In the genomic region with DNA sequence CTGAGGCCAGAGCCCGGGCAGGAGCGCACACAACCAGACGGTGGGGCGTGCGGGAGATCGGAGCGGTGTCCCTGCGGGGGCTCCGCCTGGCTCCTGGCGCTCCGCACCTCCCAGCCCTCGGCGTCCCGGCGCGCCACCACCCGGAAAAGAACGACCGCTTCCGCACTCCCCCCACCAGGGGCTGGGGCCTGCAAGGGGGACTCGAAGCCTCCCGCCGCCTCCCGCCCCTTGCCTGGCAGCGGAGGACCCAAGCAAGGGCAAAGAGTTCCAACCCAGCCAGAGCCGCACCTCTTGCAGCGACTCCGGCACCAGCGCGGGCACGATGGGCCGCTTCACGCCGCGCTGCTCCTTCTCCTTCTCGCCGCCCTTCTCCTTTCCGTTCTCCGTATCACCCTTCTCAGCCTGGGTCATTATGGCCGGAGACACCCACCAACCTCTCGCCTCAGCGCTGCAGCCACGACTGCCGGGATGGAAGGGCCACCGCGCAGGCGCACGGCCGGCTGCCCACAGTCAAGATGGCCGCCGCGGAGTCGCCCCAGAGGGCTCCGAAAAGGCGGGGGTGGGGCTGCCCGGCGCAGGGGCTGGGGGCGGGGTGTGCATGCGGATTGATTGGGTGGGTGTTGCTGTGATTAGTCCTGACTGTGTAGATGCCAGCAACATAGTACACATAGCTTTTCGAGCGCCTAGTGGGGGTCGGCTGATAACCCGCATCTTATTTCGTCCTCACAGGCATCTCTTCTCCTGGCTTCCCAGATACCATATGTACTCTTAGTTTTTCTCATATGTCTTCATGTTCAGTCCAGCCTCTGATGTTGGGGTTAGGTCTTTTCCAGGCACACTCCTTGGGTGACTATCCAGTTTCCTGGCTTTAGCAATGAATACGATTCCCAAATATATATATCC, we compare ENCODE assay signal across 8 cellular contexts. TPM values are rescaled to one million over a fixed set of nuclear protein-coding genes. Genes with fewer than 3 reads are reported as not detected.
DNase-seq lines count a peak whose midpoint lies in the region; ATAC-seq, FAIRE-seq and TF ChIP-seq lines count a peak whose summit lies in the region.

TSS of gene ACTR8 (minus strand) at position 462 of the 903 bp plus-strand sequence. CDS start at position 411, 51 bp downstream.

- H3K9me3 Mint-ChIP-seq in T-helper 2 cell treated with Interferon-gamma antibody and Interleukin-4, amounts not matched to agents 5 μg/mL and 100 μg/mL, for 36 hours = no peaks in the 10 kb centered on the region
- no peaks in the 10 kb centered on the region for H3K9me3 Mint-ChIP-seq in astrocyte (ENCODE audit: unreplicated experiment)

- H3K79me2 ChIP-seq in astrocyte (ENCODE audit: insufficient read depth, low read length) = peaks cover 22% of the 10 kb centered on the region

- H3K4me3 ChIP-seq in astrocyte (ENCODE audit: insufficient read depth, low read depth, low read length) = peak within 1 kb of the TSS; percentile 90
- H3K4me3 ChIP-seq in rectal smooth muscle tissue (ENCODE audit: low read length) = peak within 1 kb of the TSS; percentile 98
- H3K4me3 ChIP-seq in vagina = peak within 1 kb of the TSS; percentile 73 to 89

- H3K9ac ChIP-seq in astrocyte (ENCODE audit: low read length) (peak within 1 kb of the TSS; percentile 92), rectal smooth muscle tissue (ENCODE audit: low read length) (peak within 1 kb of the TSS; percentile 82)

- no peaks in the 10 kb centered on the region for H3K27me3 Mint-ChIP-seq in T-helper 2 cell treated with Interferon-gamma antibody and Interleukin-4, amounts not matched to agents 5 μg/mL and 100 μg/mL, for 36 hours (ENCODE audit: low read depth)
- H3K27me3 Mint-ChIP-seq in astrocyte (ENCODE audit: low read depth, unreplicated experiment) = no peaks in the 10 kb centered on the region

- intact Hi-C loops in vagina (cut with DNase I) = no loop called here

- peaks cover 23% of the 10 kb centered on the region for H3K4me1 Mint-ChIP-seq in T-helper 2 cell treated with Interferon-gamma antibody and Interleukin-4, amounts not matched to agents 5 μg/mL and 100 μg/mL, for 36 hours (ENCODE audit: low read depth)
- peaks cover 18% of the 10 kb centered on the region for H3K4me1 Mint-ChIP-seq in astrocyte (ENCODE audit: low read depth, unreplicated experiment)

- peak within 1 kb of the TSS; percentile 96 for H3K4me3 Mint-ChIP-seq in T-helper 2 cell treated with Interferon-gamma antibody and Interleukin-4, amounts not matched to agents 5 μg/mL and 100 μg/mL, for 36 hours
- H3K4me3 Mint-ChIP-seq in astrocyte (ENCODE audit: unreplicated experiment) = peak within 1 kb of the TSS; percentile 98

- H4K20me1 ChIP-seq in astrocyte (ENCODE audit: insufficient read depth, low read length) = peaks cover 12% of the 10 kb centered on the region

- peaks cover 44% of the 10 kb centered on the region for H3K36me3 Mint-ChIP-seq in T-helper 2 cell treated with Interferon-gamma antibody and Interleukin-4, amounts not matched to agents 5 μg/mL and 100 μg/mL, for 36 hours (ENCODE audit: low read depth)
- peaks cover 8% of the 10 kb centered on the region for H3K36me3 Mint-ChIP-seq in astrocyte (ENCODE audit: low read depth, unreplicated experiment)

- H3K9me3 ChIP-seq in astrocyte (ENCODE audit: insufficient read depth, low read depth, low read length) (no peaks in the 10 kb centered on the region), vagina (no peaks in the 10 kb centered on the region)

- TF ChIP-seq POLR2A in vagina (IDR thresholded peaks at IDR 0.05) = peak in 1 of 2 donors; percentile 51

- peak within 1 kb of the TSS; percentile 83 for H3K27ac ChIP-seq in astrocyte (ENCODE audit: low read depth, low read length)
- peak within 1 kb of the TSS; percentile 86 for H3K27ac ChIP-seq in rectal smooth muscle tissue (ENCODE audit: low read depth, low read length)
- H3K27ac ChIP-seq in vagina = peak within 1 kb of the TSS; percentile 82

- H2AFZ ChIP-seq in astrocyte (ENCODE audit: low read depth, low read length) = peak within 1 kb of the TSS; percentile 87

- ATAC-seq in HG02759 (IDR thresholded peaks at IDR 0.05; ENCODE audit: unreplicated experiment) = peak; percentile 93

- H3K27me3 ChIP-seq in astrocyte (ENCODE audit: insufficient read depth, low read length) (no peaks in the 10 kb centered on the region), rectal smooth muscle tissue (ENCODE audit: control insufficient read depth, insufficient read depth, low read length) (no peaks in the 10 kb centered on the region), vagina (no peaks in the 10 kb centered on the region)

- peak within 1 kb of the TSS; percentile 88 for H3K4me2 ChIP-seq in astrocyte (ENCODE audit: low read length)

- H3K4me1 ChIP-seq in astrocyte (ENCODE audit: insufficient read depth, low read length) (peaks cover 12% of the 10 kb centered on the region), rectal smooth muscle tissue (ENCODE audit: control insufficient read depth, insufficient read depth, low read length) (peaks cover 6% of the 10 kb centered on the region), vagina (peaks cover 19% of the 10 kb centered on the region)

- peak within 1 kb of the TSS; percentile 99 for H3K27ac Mint-ChIP-seq in T-helper 2 cell treated with Interferon-gamma antibody and Interleukin-4, amounts not matched to agents 5 μg/mL and 100 μg/mL, for 36 hours
- H3K27ac Mint-ChIP-seq in astrocyte (ENCODE audit: unreplicated experiment) = peak within 1 kb of the TSS; percentile 96

- no peak for FAIRE-seq in astrocyte (lab: Jason Lieb, UNC)

- in situ Hi-C loops in GM13977 (cut with MboI; ENCODE audit: low pct_unique_long_range_greater_than_20kb, low sequenced_read_pairs, unreplicated experiment) = no loop called here

- DNase-seq in GM13977 (ENCODE audit: low spot score) (peak; percentile 94), NCI-H1417 treated with DMSO at 0.1 percent for 48 hours (lab: John Stamatoyannopoulos, UW) (peak; percentile 64), astrocyte (ENCODE audit: low read depth) (peak; percentile 60), hepatic stellate cell (ENCODE audit: low spot score) (peak; percentile 88), vagina (ENCODE audit: extremely low spot score in 2 of 2) (peak in 1 of 2 donors; percentile 89)
- DNase-seq in T-helper 2 cell treated with Interferon-gamma antibody and Interleukin-4, amounts not matched to agents 5 μg/mL and 100 μg/mL, for 36 hours (ENCODE audit: low spot score) = peak; percentile 88

- TF ChIP-seq CTCF in GM13977 (IDR thresholded peaks at IDR 0.05; ENCODE audit: extremely low read depth, insufficient read depth, missing control alignments) = no peak
- no peak for TF ChIP-seq CTCF in astrocyte (IDR thresholded peaks at IDR 0.05; ENCODE audit: insufficient read depth, low read depth, low read length)
- peak in 1 of 3 experiments; percentile 16 for TF ChIP-seq CTCF in vagina (IDR thresholded peaks at IDR 0.05)

- H3K36me3 ChIP-seq in astrocyte (ENCODE audit: insufficient read depth, low read length) (peaks cover 40% of the 10 kb centered on the region), rectal smooth muscle tissue (ENCODE audit: control insufficient read depth, insufficient read depth, low read length) (peaks cover 15% of the 10 kb centered on the region), vagina (peaks cover 0 to 48% of the 10 kb centered on the region in 2 donors)

RNA-seq across cellular contexts. Expression of gene ACTR8, which starts in this region (rescaled TPM):
- total RNA-seq in astrocyte (43.6 and 52.1 TPM in 2 replicates), vagina (18.4 TPM)
